Comparison of ENCODE assay signal across 17 cellular contexts in genomic region chr3:185718736-185719456, GRCh38.
"Had no signal": no experiment of that assay in that cellular context is flagged by ENCODE, and none has a peak within 500 bp of the region (broad histone marks: within the 10 kb centered on the region; RNA-seq: fewer than 3 reads in every experiment).

No MANE protein-coding gene starts in this region.

- DNase-seq: activated B cell treated with CpG ODN at 0.5 μM for 24 hours; activated CD4-positive, alpha-beta T cell treated with anti-CD3 and anti-CD28 coated beads, Interleukin-2, amount 10 ng/mL, durations not matched to agents 24 days and 14 days; activated CD8-positive, alpha-beta memory T cell treated with anti-CD3 and anti-CD28 coated beads for 24 hours; activated naive CD4-positive, alpha-beta T cell treated with anti-CD3 and anti-CD28 coated beads, Interleukin-2, amount 10 ng/mL, durations not matched to agents 7 days and 5 days; central memory CD4-positive, alpha-beta T cell; cortex of kidney; effector CD8-positive, alpha-beta T cell; hypothalamus; left cardiac atrium; lower lobe of right lung; mucosa of descending colon; naive thymus-derived CD8-positive, alpha-beta T cell; stimulated activated CD4-positive, alpha-beta T cell treated with anti-CD3 and anti-CD28 coated beads, Interleukin-4, amount 100 ng/mL, for 4 hours; stomach; T-helper 17 cell; uterus had no signal

- H3K27me3 ChIP-seq: uterus had no signal

- H3K4me1 Mint-ChIP-seq: activated B cell treated with CpG ODN at 0.5 μM for 24 hours; activated CD4-positive, alpha-beta T cell treated with anti-CD3 and anti-CD28 coated beads, Interleukin-2, amount 10 ng/mL, durations not matched to agents 24 days and 14 days; activated naive CD4-positive, alpha-beta T cell treated with anti-CD3 and anti-CD28 coated beads, Interleukin-2, amount 10 ng/mL, durations not matched to agents 7 days and 5 days; activated T-helper 17 cell treated with anti-CD3 and anti-CD28 coated beads, Interleukin-2, amount 50 U/mL, for 72 hours; naive thymus-derived CD8-positive, alpha-beta T cell; T-helper 17 cell had no signal

- H3K27ac ChIP-seq: lower lobe of right lung, stomach, uterus had no signal

- H3K27ac Mint-ChIP-seq: activated B cell treated with CpG ODN at 0.5 μM for 24 hours; activated CD4-positive, alpha-beta T cell treated with anti-CD3 and anti-CD28 coated beads, Interleukin-2, amount 10 ng/mL, durations not matched to agents 24 days and 14 days; activated naive CD4-positive, alpha-beta T cell treated with anti-CD3 and anti-CD28 coated beads, Interleukin-2, amount 10 ng/mL, durations not matched to agents 7 days and 5 days; activated T-helper 17 cell treated with anti-CD3 and anti-CD28 coated beads, Interleukin-2, amount 50 U/mL, for 72 hours; naive thymus-derived CD8-positive, alpha-beta T cell; T-helper 17 cell had no signal

- H3K9me3 ChIP-seq: lower lobe of right lung, mucosa of descending colon, stomach, uterus had no signal

- H3K4me1 ChIP-seq: uterus had no signal

- H3K4me3 Mint-ChIP-seq: activated B cell treated with CpG ODN at 0.5 μM for 24 hours; activated CD4-positive, alpha-beta T cell treated with anti-CD3 and anti-CD28 coated beads, Interleukin-2, amount 10 ng/mL, durations not matched to agents 24 days and 14 days; activated naive CD4-positive, alpha-beta T cell treated with anti-CD3 and anti-CD28 coated beads, Interleukin-2, amount 10 ng/mL, durations not matched to agents 7 days and 5 days; activated T-helper 17 cell treated with anti-CD3 and anti-CD28 coated beads, Interleukin-2, amount 50 U/mL, for 72 hours; naive thymus-derived CD8-positive, alpha-beta T cell; T-helper 17 cell had no signal

- H3K4me3 ChIP-seq: lower lobe of right lung, mucosa of descending colon, stomach, uterus had no signal

- H3K9me3 Mint-ChIP-seq: activated CD4-positive, alpha-beta T cell treated with anti-CD3 and anti-CD28 coated beads, Interleukin-2, amount 10 ng/mL, durations not matched to agents 24 days and 14 days; activated naive CD4-positive, alpha-beta T cell treated with anti-CD3 and anti-CD28 coated beads, Interleukin-2, amount 10 ng/mL, durations not matched to agents 7 days and 5 days; activated T-helper 17 cell treated with anti-CD3 and anti-CD28 coated beads, Interleukin-2, amount 50 U/mL, for 72 hours had no signal

- H3K36me3 Mint-ChIP-seq: activated naive CD4-positive, alpha-beta T cell treated with anti-CD3 and anti-CD28 coated beads, Interleukin-2, amount 10 ng/mL, durations not matched to agents 7 days and 5 days; naive thymus-derived CD8-positive, alpha-beta T cell had no signal

- H3K36me3 ChIP-seq: lower lobe of right lung, stomach, uterus had no signal
